Comparison of ENCODE assay signal across 8 cellular contexts in the genomic region with DNA sequence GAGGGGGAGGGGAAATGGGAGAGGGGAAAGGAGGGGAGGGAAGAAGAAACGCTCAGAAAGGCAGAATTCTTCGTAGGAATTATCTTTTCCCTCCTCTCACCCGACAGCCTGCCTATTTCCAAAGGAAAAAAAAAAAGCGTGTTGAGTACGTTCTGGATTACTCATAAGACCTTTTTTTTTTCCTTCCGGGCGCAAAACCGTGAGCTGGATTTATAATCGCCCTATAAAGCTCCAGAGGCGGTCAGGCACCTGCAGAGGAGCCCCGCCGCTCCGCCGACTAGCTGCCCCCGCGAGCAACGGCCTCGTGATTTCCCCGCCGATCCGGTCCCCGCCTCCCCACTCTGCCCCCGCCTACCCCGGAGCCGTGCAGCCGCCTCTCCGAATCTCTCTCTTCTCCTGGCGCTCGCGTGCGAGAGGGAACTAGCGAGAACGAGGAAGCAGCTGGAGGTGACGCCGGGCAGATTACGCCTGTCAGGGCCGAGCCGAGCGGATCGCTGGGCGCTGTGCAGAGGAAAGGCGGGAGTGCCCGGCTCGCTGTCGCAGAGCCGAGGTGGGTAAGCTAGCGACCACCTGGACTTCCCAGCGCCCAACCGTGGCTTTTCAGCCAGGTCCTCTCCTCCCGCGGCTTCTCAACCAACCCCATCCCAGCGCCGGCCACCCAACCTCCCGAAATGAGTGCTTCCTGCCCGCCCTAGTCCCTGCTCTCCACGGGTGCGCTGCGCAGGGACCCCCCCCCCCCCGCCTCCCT. TPM values are rescaled to one million over a fixed set of nuclear protein-coding genes. Genes with fewer than 3 reads are reported as not detected.
A peak's percentile ranks its signal among the peaks of the same experiment; 100 is the strongest.
DNase-seq lines count a peak whose midpoint lies in the region; ATAC-seq, FAIRE-seq and TF ChIP-seq lines count a peak whose summit lies in the region.

A gene (plus strand): TSS at position 389 of the 748 bp plus-strand sequence. CDS start 1,705 bp downstream, outside the sequence.

- H3K9ac ChIP-seq in BLaER1 (no peak within 1 kb of the TSS), astrocyte (ENCODE audit: low read length) (peak within 1 kb of the TSS; percentile 30)

- ATAC-seq in GM21528 (IDR thresholded peaks at IDR 0.05; ENCODE audit: low FRiP score, unreplicated experiment) (peak; percentile 62), SK-N-SH treated with all-trans-retinoic acid at 6 μM for 48 hours (peak; percentile 35), GM21576 (IDR thresholded peaks at IDR 0.05; ENCODE audit: unreplicated experiment) (no peak)

- H3K79me2 ChIP-seq in astrocyte (ENCODE audit: insufficient read depth, low read length) = no peaks in the 10 kb centered on the region

- H3K27ac Mint-ChIP-seq in astrocyte (ENCODE audit: unreplicated experiment) = peak within 1 kb of the TSS; percentile 72

- no peaks in the 10 kb centered on the region for H3K36me3 Mint-ChIP-seq in astrocyte (ENCODE audit: low read depth, unreplicated experiment)

- peaks cover 32% of the 10 kb centered on the region for H3K4me1 ChIP-seq in BLaER1
- peaks cover 27% of the 10 kb centered on the region for H3K4me1 ChIP-seq in astrocyte (ENCODE audit: insufficient read depth, low read length)
- peaks cover 6% of the 10 kb centered on the region for H3K4me1 ChIP-seq in iPS DF 6.9 (ENCODE audit: control insufficient read depth, insufficient read depth, low read length)
- H3K4me1 ChIP-seq in sigmoid colon = peaks cover 0 to 69% (median 64%) of the 10 kb centered on the region in 4 donors

- peaks cover 7% of the 10 kb centered on the region for H3K9me3 Mint-ChIP-seq in astrocyte (ENCODE audit: unreplicated experiment)

- WGBS in iPS DF 6.9 (ENCODE audit: insufficient coverage, insufficient read length) = no CpG with 5 or more reads among the region's 59 CpGs
- WGBS in sigmoid colon, 2 donors = 0% methylated on average over 59 of the region's 59 CpGs

- intact Hi-C loops in sigmoid colon (cut with DNase I) = loop anchor here (5.0 kb wide), 2 partner anchors 494 to 579 kb away; no protein-coding TSS in a partner anchor

- no peaks in the 10 kb centered on the region for H3K4me1 Mint-ChIP-seq in astrocyte (ENCODE audit: low read depth, unreplicated experiment)

- H3K27me3 ChIP-seq in BLaER1 (peaks cover 89% of the 10 kb centered on the region), astrocyte (ENCODE audit: insufficient read depth, low read length) (peaks cover 77% of the 10 kb centered on the region), iPS DF 6.9 (ENCODE audit: control insufficient read depth, insufficient read depth, low read length) (peaks cover 68% of the 10 kb centered on the region), sigmoid colon (peaks cover 85 to 89% (median 88%) of the 10 kb centered on the region in 3 donors)

- DNase-seq in NCI-H1092 treated with DMSO at 0.1 percent for 48 hours (lab: John Stamatoyannopoulos, UW) = peak; percentile 82
- DNase-seq in astrocyte (ENCODE audit: low read depth) = peak; percentile 23
- no peak for DNase-seq in iPS DF 6.9 (ENCODE audit: low read depth, low spot score)
- DNase-seq in sigmoid colon = peak; percentile 86

- peak within 1 kb of the TSS; percentile 80 for H3K4me3 Mint-ChIP-seq in astrocyte (ENCODE audit: unreplicated experiment)

- H3K36me3 ChIP-seq in BLaER1 (no peaks in the 10 kb centered on the region), astrocyte (ENCODE audit: insufficient read depth, low read length) (no peaks in the 10 kb centered on the region), iPS DF 6.9 (ENCODE audit: control insufficient read depth, insufficient read depth, low read length) (no peaks in the 10 kb centered on the region), sigmoid colon (no peaks in the 10 kb centered on the region)

- no peak for TF ChIP-seq POLR2A in sigmoid colon (IDR thresholded peaks at IDR 0.05)

- H3K9me3 ChIP-seq in BLaER1 (peaks cover 37% of the 10 kb centered on the region), astrocyte (ENCODE audit: insufficient read depth, low read depth, low read length) (no peaks in the 10 kb centered on the region), iPS DF 6.9 (ENCODE audit: control insufficient read depth, insufficient read depth, low read length) (no peaks in the 10 kb centered on the region), sigmoid colon (no peaks in the 10 kb centered on the region)

- peaks cover 66% of the 10 kb centered on the region for H3K27me3 Mint-ChIP-seq in astrocyte (ENCODE audit: low read depth, unreplicated experiment)

- peak within 1 kb of the TSS; percentile 79 for H2AFZ ChIP-seq in astrocyte (ENCODE audit: low read depth, low read length)

- H4K20me1 ChIP-seq in BLaER1 (peaks cover 68% of the 10 kb centered on the region), astrocyte (ENCODE audit: insufficient read depth, low read length) (peaks cover 21% of the 10 kb centered on the region)

- H3K27ac ChIP-seq in BLaER1 (no peak within 1 kb of the TSS), astrocyte (ENCODE audit: low read depth, low read length) (no peak within 1 kb of the TSS), iPS DF 6.9 (ENCODE audit: low read length) (no peak within 1 kb of the TSS), sigmoid colon (no peak within 1 kb of the TSS)

- TF ChIP-seq CTCF in astrocyte (IDR thresholded peaks at IDR 0.05; ENCODE audit: insufficient read depth, low read depth, low read length) (no peak), sigmoid colon (IDR thresholded peaks at IDR 0.05) (no peak)

- H3K4me2 ChIP-seq in BLaER1 (peak within 1 kb of the TSS; percentile 98), astrocyte (ENCODE audit: low read length) (peak within 1 kb of the TSS; percentile 89)

- no peak for TF ChIP-seq EP300 in sigmoid colon (IDR thresholded peaks at IDR 0.05)

- H3K4me3 ChIP-seq in BLaER1 (peak within 1 kb of the TSS; percentile 67), astrocyte (ENCODE audit: insufficient read depth, low read depth, low read length) (peak within 1 kb of the TSS; percentile 53), iPS DF 6.9 (ENCODE audit: low read length) (peak within 1 kb of the TSS; percentile 29; the same call in 1 of the 2 replicates), sigmoid colon (peak within 1 kb of the TSS; percentile 13 to 41 (median 35))

- FAIRE-seq in astrocyte (lab: Jason Lieb, UNC) = no peak

TF ChIP-seq in SK-N-SH treated with all-trans-retinoic acid at 6 μM for 48 hours, 23 proteins besides CTCF, POLR2A, EP300 and RAD21:
- TF ChIP-seq, protein P1, sequence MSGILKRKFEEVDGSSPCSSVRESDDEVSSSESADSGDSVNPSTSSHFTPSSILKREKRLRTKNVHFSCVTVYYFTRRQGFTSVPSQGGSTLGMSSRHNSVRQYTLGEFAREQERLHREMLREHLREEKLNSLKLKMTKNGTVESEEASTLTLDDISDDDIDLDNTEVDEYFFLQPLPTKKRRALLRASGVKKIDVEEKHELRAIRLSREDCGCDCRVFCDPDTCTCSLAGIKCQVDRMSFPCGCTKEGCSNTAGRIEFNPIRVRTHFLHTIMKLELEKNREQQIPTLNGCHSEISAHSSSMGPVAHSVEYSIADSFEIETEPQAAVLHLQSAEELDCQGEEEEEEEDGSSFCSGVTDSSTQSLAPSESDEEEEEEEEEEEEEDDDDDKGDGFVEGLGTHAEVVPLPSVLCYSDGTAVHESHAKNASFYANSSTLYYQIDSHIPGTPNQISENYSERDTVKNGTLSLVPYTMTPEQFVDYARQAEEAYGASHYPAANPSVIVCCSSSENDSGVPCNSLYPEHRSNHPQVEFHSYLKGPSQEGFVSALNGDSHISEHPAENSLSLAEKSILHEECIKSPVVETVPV (CRISPR knock-in tag; IDR thresholded peaks at IDR 0.05) = no peak
- TF ChIP-seq PPARA (CRISPR knock-in tag; IDR thresholded peaks at IDR 0.05; ENCODE audit: borderline replicate concordance) (no peak), ZNF70 (CRISPR knock-in tag; IDR thresholded peaks at IDR 0.05) (no peak)

RNA-seq across cellular contexts. Expression of the gene that starts here (rescaled TPM):
- total RNA-seq in astrocyte (4.5 and 4.7 TPM in 2 replicates), sigmoid colon (under 1 TPM in 1 of 4 donors, not detected in 3; 0.41 TPM)
- polyA plus RNA-seq in sigmoid colon = under 1 TPM in 1 of 3 donors, not detected in 2; 0.13 TPM

Comparison
In these comparisons a context has a peak if more than half of its experiments do, and no peak if none do; other contexts are left out.
1. Peak in DNase-seq and H3K4me3 ChIP-seq in sigmoid colon; RNA of the gene not detected or under 1 TPM.